In genomic region chr1:47337350-47337749, GRCh38 we compare ENCODE assay signal across 17 cellular contexts. TPM values are rescaled to one million over a fixed set of nuclear protein-coding genes. Genes with fewer than 3 reads are reported as not detected.
DNase-seq lines count a peak whose midpoint lies in the region; ATAC-seq, FAIRE-seq and TF ChIP-seq lines count a peak whose summit lies in the region.
"Had no signal": no experiment of that assay in that cellular context is flagged by ENCODE, and none has a peak within 500 bp of the region (broad histone marks: within the 10 kb centered on the region; RNA-seq: fewer than 3 reads in every experiment).

No MANE protein-coding gene starts in this region.

- H3K27me3 ChIP-seq in BLaER1 treated with 17β-estradiol and CSF1 and Interleukin-3, amounts not matched to agents 10 nM and 100 nM, result no peaks in the 10 kb centered on the region
- H3K27me3 ChIP-seq in upper lobe of right lung (no peaks in the 10 kb centered on the region), left ventricle myocardium inferior (ENCODE audit: low read depth) (no peaks in the 10 kb centered on the region)

- no peak overlapping the region for H3K27ac ChIP-seq in BLaER1 treated with 17β-estradiol and CSF1 and Interleukin-3, amounts not matched to agents 10 nM and 100 nM
- H3K27ac ChIP-seq in upper lobe of right lung (no peak overlapping the region), left ventricle myocardium inferior (replicated peaks) (no peak overlapping the region)
- H3K27ac ChIP-seq: GM23248, HL-60 had no signal

- peaks cover 29 to 75% (median 67%) of the 10 kb centered on the region in 11 experiments; a peak in 20 of 22 replicates for H4K20me1 ChIP-seq in BLaER1 treated with 17β-estradiol and CSF1 and Interleukin-3, amounts not matched to agents 10 nM and 100 nM

- H3K4me2 ChIP-seq in BLaER1 treated with 17β-estradiol and CSF1 and Interleukin-3, amounts not matched to agents 10 nM and 100 nM, result peak overlapping the region in 8 of 11 experiments; percentile 38 to 67 (median 56); a peak in 13 of 22 replicates

- TF ChIP-seq CTCF in upper lobe of right lung (IDR thresholded peaks at IDR 0.05), result no peak
- TF ChIP-seq CTCF in left ventricle myocardium inferior (IDR thresholded peaks at IDR 0.05; ENCODE audit: borderline replicate concordance), result no peak

- FAIRE-seq in RCC 7860 (lab: Jason Lieb, UNC), result peak; percentile 7
- peak; percentile 23 for FAIRE-seq in frontal cortex (lab: Jason Lieb, UNC)
- FAIRE-seq: D721Med, GM18507, H54 had no signal

- H3K4me1 ChIP-seq in BLaER1 treated with 17β-estradiol and CSF1 and Interleukin-3, amounts not matched to agents 10 nM and 100 nM, result peaks cover 30 to 47% (median 42%) of the 10 kb centered on the region in 10 experiments
- peaks cover 24% of the 10 kb centered on the region for H3K4me1 ChIP-seq in upper lobe of right lung
- peaks cover 52% of the 10 kb centered on the region for H3K4me1 ChIP-seq in left ventricle myocardium inferior

- intact Hi-C loops in upper lobe of right lung (cut with DNase I) (no loop called here), left ventricle myocardium inferior (cut with micrococcal nuclease) (no loop called here)

- no peak overlapping the region for H3K27ac Mint-ChIP-seq in activated naive CD4-positive, alpha-beta T cell treated with anti-CD3 and anti-CD28 coated beads, Interleukin-2, amount 50 U/mL, for 72 hours
- H3K27ac Mint-ChIP-seq: B cell; CD8-positive, alpha-beta T cell had no signal

- H3K36me3 ChIP-seq in BLaER1 treated with 17β-estradiol and CSF1 and Interleukin-3, amounts not matched to agents 10 nM and 100 nM, result peaks cover 0 to 36% (median 25%) of the 10 kb centered on the region in 11 experiments; a peak in 20 of 22 replicates
- H3K36me3 ChIP-seq in upper lobe of right lung, result peaks cover 6% of the 10 kb centered on the region
- H3K36me3 ChIP-seq in left ventricle myocardium inferior, result no peaks in the 10 kb centered on the region

- no peak overlapping the region for H3K9ac ChIP-seq in BLaER1 treated with 17β-estradiol and CSF1 and Interleukin-3, amounts not matched to agents 10 nM and 100 nM
- H3K9ac ChIP-seq: GM23248 had no signal

- H3K9me3 ChIP-seq in BLaER1 treated with 17β-estradiol and CSF1 and Interleukin-3, amounts not matched to agents 10 nM and 100 nM (replicated peaks in 1 of 11), result no peaks in the 10 kb centered on the region
- no peaks in the 10 kb centered on the region for H3K9me3 ChIP-seq in upper lobe of right lung
- H3K9me3 ChIP-seq in left ventricle myocardium inferior (replicated peaks), result no peaks in the 10 kb centered on the region

- H3K9me3 Mint-ChIP-seq in activated naive CD4-positive, alpha-beta T cell treated with anti-CD3 and anti-CD28 coated beads, Interleukin-2, amount 50 U/mL, for 72 hours, result no peaks in the 10 kb centered on the region
- H3K9me3 Mint-ChIP-seq: CD14-positive monocyte; CD8-positive, alpha-beta T cell had no signal

- DNase-seq in RCC 7860 (ENCODE audit: low spot score), result no peak
- DNase-seq in frontal cortex (ENCODE audit: low spot score in 2 of 2), result no peak
- DNase-seq in upper lobe of right lung, result peak; percentile 40
- no peak for DNase-seq in HPDE6-E6E7 (ENCODE audit: extremely low spot score)
- DNase-seq in activated naive CD4-positive, alpha-beta T cell treated with anti-CD3 and anti-CD28 coated beads, Interleukin-2, amount 50 U/mL, for 72 hours (ENCODE audit: low spot score in 2 of 2), result no peak
- no peak for DNase-seq in left ventricle myocardium inferior
- DNase-seq: CD8-positive, alpha-beta T cell; COR-L47; GM23248 had no signal

- ATAC-seq in upper lobe of right lung, result no peak
- no peak for ATAC-seq in activated naive CD4-positive, alpha-beta T cell treated with anti-CD3 and anti-CD28 coated beads, Interleukin-2, amount 50 U/mL, for 72 hours
- ATAC-seq: CD8-positive, alpha-beta T cell; HCT116 had no signal

- no peak overlapping the region for H3K4me3 ChIP-seq in BLaER1 treated with 17β-estradiol and CSF1 and Interleukin-3, amounts not matched to agents 10 nM and 100 nM
- H3K4me3 ChIP-seq in upper lobe of right lung (no peak overlapping the region), left ventricle myocardium inferior (no peak overlapping the region)
- H3K4me3 ChIP-seq: GM23248 had no signal

- H3K36me3 Mint-ChIP-seq in activated naive CD4-positive, alpha-beta T cell treated with anti-CD3 and anti-CD28 coated beads, Interleukin-2, amount 50 U/mL, for 72 hours, result peaks cover 0 to 12% of the 10 kb centered on the region in 2 donors

RNA-seq across cellular contexts. Expression of gene CMPK1, which starts 3.8 kb away (rescaled TPM):
- total RNA-seq in frontal cortex (150 TPM), upper lobe of right lung (127 TPM), left ventricle myocardium inferior (78.2 TPM)
- 100 to 1,000 TPM in 1 of 2 donors, 10 to 100 TPM in 1; 84.9 to 128 TPM for total RNA-seq in activated naive CD4-positive, alpha-beta T cell treated with anti-CD3 and anti-CD28 coated beads, Interleukin-2, amount 50 U/mL, for 72 hours

RNA-seq across cellular contexts. Expression of gene STIL, which starts 23.4 kb away (rescaled TPM):
- total RNA-seq in frontal cortex, result 7.7 TPM
- 1.7 TPM for total RNA-seq in upper lobe of right lung
- 10 to 100 TPM; 34.7 to 69.9 TPM for total RNA-seq in activated naive CD4-positive, alpha-beta T cell treated with anti-CD3 and anti-CD28 coated beads, Interleukin-2, amount 50 U/mL, for 72 hours
- 0.58 TPM for total RNA-seq in left ventricle myocardium inferior
